15 cellular contexts compared by ENCODE assay signal in genomic region chr11:100769617-100770016, GRCh38.
"Had no signal": no experiment of that assay in that cellular context is flagged by ENCODE, and none has a peak within 500 bp of the region (broad histone marks: within the 10 kb centered on the region; RNA-seq: fewer than 3 reads in every experiment).

No MANE protein-coding gene starts in this region.

- H3K9me3 ChIP-seq: body of pancreas, thyroid gland had no signal

- ATAC-seq: activated CD8-positive, alpha-beta T cell treated with anti-CD3 and anti-CD28 coated beads, Interleukin-2, amount 10 ng/mL, durations not matched to agents 7 days and 5 days; body of pancreas; left cardiac atrium; naive thymus-derived CD8-positive, alpha-beta T cell had no signal

- H3K4me1 ChIP-seq: body of pancreas had no signal

- H3K27me3 ChIP-seq: body of pancreas, thyroid gland had no signal

- DNase-seq: activated CD4-positive, alpha-beta T cell treated with anti-CD3 and anti-CD28 coated beads, Interleukin-2, amount 10 ng/mL, durations not matched to agents 7 days and 5 days; activated CD4-positive, CD25-positive, alpha-beta regulatory T cell; activated CD8-positive, alpha-beta T cell treated with anti-CD3 and anti-CD28 coated beads, Interleukin-2, amount 10 ng/mL, durations not matched to agents 7 days and 5 days; activated naive CD4-positive, alpha-beta T cell treated with Interleukin-2 at 50 U/mL for 16 hours; activated naive CD8-positive, alpha-beta T cell treated with anti-CD3 and anti-CD28 coated beads, Interleukin-2, amount 10 ng/mL, durations not matched to agents 7 days and 5 days; activated T-cell treated with anti-CD3 and anti-CD28 coated beads, Interleukin-2, amount 50 U/mL, for 24 hours; amygdala; body of pancreas; cortex of kidney; effector CD4-positive, alpha-beta T cell; left cardiac atrium; mesenchymal stem cell; naive thymus-derived CD8-positive, alpha-beta T cell; stimulated activated naive CD4-positive, alpha-beta T cell treated with Interleukin-2 at 50 U/mL for 16 hours; thyroid gland had no signal

- H3K27ac ChIP-seq: body of pancreas had no signal

- H3K4me3 ChIP-seq: body of pancreas, thyroid gland had no signal
